22 cellular contexts compared by ENCODE assay signal in genomic region chr12:6694701-6695100, GRCh38. TPM values are rescaled to one million over a fixed set of nuclear protein-coding genes. Genes with fewer than 3 reads are reported as not detected.
DNase-seq lines count a peak whose midpoint lies in the region; ATAC-seq lines count a peak whose summit lies in the region.
"Had no signal": no experiment of that assay in that cellular context is flagged by ENCODE, and none has a peak within 500 bp of the region (broad histone marks: within the 10 kb centered on the region; RNA-seq: fewer than 3 reads in every experiment).

No MANE protein-coding gene starts in this region.

- H2AFZ ChIP-seq in Karpas-422 (ENCODE audit: low read length): no peak overlapping the region
- no peak overlapping the region for H2AFZ ChIP-seq in trophoblast cell (ENCODE audit: insufficient read depth, low read length, poor library complexity)

- H3K79me2 ChIP-seq in Karpas-422 (ENCODE audit: low read length) (peaks cover 12% of the 10 kb centered on the region), trophoblast cell (ENCODE audit: control insufficient read depth, insufficient read depth, low read length, poor library complexity) (no peaks in the 10 kb centered on the region)

- H2BK5ac ChIP-seq in trophoblast cell (ENCODE audit: low read depth, low read length, poor library complexity): no peak overlapping the region

- no peak overlapping the region for H4K91ac ChIP-seq in trophoblast cell (ENCODE audit: low read depth, low read length)

- peaks cover 18 to 29% of the 10 kb centered on the region in 2 donors for H3K27me3 Mint-ChIP-seq in effector memory CD8-positive, alpha-beta T cell

- no peak overlapping the region for H4K12ac ChIP-seq in trophoblast cell (ENCODE audit: low read depth, low read length)

- no peak overlapping the region for H3K14ac ChIP-seq in trophoblast cell (ENCODE audit: low read length)

- no peaks in the 10 kb centered on the region for H3K9me3 ChIP-seq in BLaER1 treated with 17β-estradiol and CSF1 and Interleukin-3, amounts not matched to agents 10 nM and 100 nM (replicated peaks in 1 of 11)
- H3K9me3 ChIP-seq in Karpas-422 (ENCODE audit: low read length) (no peaks in the 10 kb centered on the region), trophoblast cell (ENCODE audit: insufficient read depth, low read depth, low read length) (no peaks in the 10 kb centered on the region)
- H3K9me3 ChIP-seq: MG63, SJCRH30 had no signal

- H2BK12ac ChIP-seq in trophoblast cell (ENCODE audit: low read length): no peak overlapping the region

- peaks cover 20 to 21% of the 10 kb centered on the region in 2 donors for H3K4me1 Mint-ChIP-seq in effector memory CD8-positive, alpha-beta T cell (ENCODE audit: low read depth in 2 of 2)

- no peak overlapping the region for H3K18ac ChIP-seq in trophoblast cell (ENCODE audit: low read length)

- no peak overlapping the region for H2AK5ac ChIP-seq in trophoblast cell (ENCODE audit: low read length)

- peak overlapping the region in 4 of 11 experiments; percentile 15 to 51 (median 38); a peak in 5 of 22 replicates for H3K9ac ChIP-seq in BLaER1 treated with 17β-estradiol and CSF1 and Interleukin-3, amounts not matched to agents 10 nM and 100 nM
- H3K9ac ChIP-seq in Karpas-422 (ENCODE audit: low read length): peak overlapping the region; percentile 48; the same call in 1 of the 2 replicates
- H3K9ac ChIP-seq in trophoblast cell (ENCODE audit: low read length): no peak overlapping the region

- DNase-seq in Karpas-422 (no peak), trophoblast cell (no peak), NCI-H510A (lab: John Stamatoyannopoulos, UW) (no peak), mucosa of gallbladder (ENCODE audit: low spot score) (no peak)
- no peak for DNase-seq in effector memory CD8-positive, alpha-beta T cell
- DNase-seq: AML-193, HFFc6, Kasumi-1, MG63, NCI-H1092, NCI-H1436, NCI-H1930, NCI-H2227 treated with DMSO at 0.1 percent for 48 hours, NCI-H510A treated with DMSO at 0.1 percent for 48 hours, NCI-H748 treated with DMSO at 0.1 percent for 48 hours, SJCRH30 had no signal

- H3K4ac ChIP-seq in trophoblast cell (ENCODE audit: low read depth, low read length): no peak overlapping the region

- no peaks in the 10 kb centered on the region for H3K9me2 ChIP-seq in Karpas-422 (replicated peaks; ENCODE audit: insufficient read depth, low read length)

- no peak overlapping the region for H4K8ac ChIP-seq in trophoblast cell (ENCODE audit: low read depth, low read length)

- H3K27ac ChIP-seq in BLaER1 treated with 17β-estradiol and CSF1 and Interleukin-3, amounts not matched to agents 10 nM and 100 nM: peak overlapping the region in 6 of 11 experiments; percentile 11 to 57 (median 24); a peak in 7 of 22 replicates
- no peak overlapping the region for H3K27ac ChIP-seq in Karpas-422 (ENCODE audit: low read length)
- no peak overlapping the region for H3K27ac ChIP-seq in trophoblast cell (ENCODE audit: low read depth, low read length)
- H3K27ac ChIP-seq: SJCRH30 had no signal

- no peak overlapping the region for H2BK120ac ChIP-seq in trophoblast cell (ENCODE audit: insufficient read depth, low read length, poor library complexity)

- WGBS in trophoblast cell (ENCODE audit: extremely low coverage, insufficient coverage, insufficient read length): no CpG with 5 or more reads among the region's 9 CpGs

- peak overlapping the region; percentile 79 to 81 for H3K27ac Mint-ChIP-seq in effector memory CD8-positive, alpha-beta T cell
- H3K27ac Mint-ChIP-seq: HFFc6, IgD-negative memory B cell had no signal

- ATAC-seq in effector memory CD8-positive, alpha-beta T cell (replicated peaks): no peak
- no peak for ATAC-seq in HG02981 (IDR thresholded peaks at IDR 0.05; ENCODE audit: unreplicated experiment)
- no peak for ATAC-seq in GM21447 (IDR thresholded peaks at IDR 0.05; ENCODE audit: unreplicated experiment)

- no peaks in the 10 kb centered on the region for H3K9me3 Mint-ChIP-seq in effector memory CD8-positive, alpha-beta T cell
- H3K9me3 Mint-ChIP-seq: HFFc6, IgD-negative memory B cell had no signal

- peak overlapping the region in 1 of 10 experiments; percentile 18; a peak in 1 of 20 replicates for H3K4me3 ChIP-seq in BLaER1 treated with 17β-estradiol and CSF1 and Interleukin-3, amounts not matched to agents 10 nM and 100 nM
- no peak overlapping the region for H3K4me3 ChIP-seq in Karpas-422 (ENCODE audit: low read length)
- peak overlapping the region; percentile 51 for H3K4me3 ChIP-seq in trophoblast cell (ENCODE audit: low read depth, low read length)
- H3K4me3 ChIP-seq: MG63, SJCRH30 had no signal

- peaks cover 0 to 11% (median 0%) of the 10 kb centered on the region in 11 experiments; a peak in 8 of 22 replicates for H3K27me3 ChIP-seq in BLaER1 treated with 17β-estradiol and CSF1 and Interleukin-3, amounts not matched to agents 10 nM and 100 nM
- no peaks in the 10 kb centered on the region for H3K27me3 ChIP-seq in Karpas-422 (ENCODE audit: low read length)
- peaks cover 13% of the 10 kb centered on the region for H3K27me3 ChIP-seq in trophoblast cell (ENCODE audit: insufficient read depth, low read length)

- H3K79me1 ChIP-seq in trophoblast cell (ENCODE audit: low read length): no peaks in the 10 kb centered on the region

- H3K4me2 ChIP-seq in BLaER1 treated with 17β-estradiol and CSF1 and Interleukin-3, amounts not matched to agents 10 nM and 100 nM: peak overlapping the region; percentile 71 to 99 (median 93)
- H3K4me2 ChIP-seq in Karpas-422 (ENCODE audit: low read depth, low read length, poor library complexity, severe bottlenecking) (peak overlapping the region; percentile 52), trophoblast cell (ENCODE audit: low read length) (no peak overlapping the region)

- no peak overlapping the region for H3K4me3 Mint-ChIP-seq in effector memory CD8-positive, alpha-beta T cell
- H3K4me3 Mint-ChIP-seq: CD14-positive monocyte, HFFc6, IgD-negative memory B cell had no signal

- no peak overlapping the region for H3K23ac ChIP-seq in trophoblast cell (ENCODE audit: low read length)

- peaks cover 7% of the 10 kb centered on the region for H3K36me3 Mint-ChIP-seq in effector memory CD8-positive, alpha-beta T cell (ENCODE audit: insufficient read depth)
- H3K36me3 Mint-ChIP-seq: IgD-negative memory B cell had no signal

- H4K20me1 ChIP-seq in BLaER1 treated with 17β-estradiol and CSF1 and Interleukin-3, amounts not matched to agents 10 nM and 100 nM: peaks cover 0 to 26% (median 4%) of the 10 kb centered on the region in 11 experiments; a peak in 11 of 22 replicates
- H4K20me1 ChIP-seq in Karpas-422 (ENCODE audit: insufficient read depth, low read depth, low read length): no peaks in the 10 kb centered on the region

- H3K4me1 ChIP-seq in BLaER1 treated with 17β-estradiol and CSF1 and Interleukin-3, amounts not matched to agents 10 nM and 100 nM: peaks cover 73 to 100% (median 89%) of the 10 kb centered on the region in 10 experiments
- H3K4me1 ChIP-seq in Karpas-422 (ENCODE audit: low read length) (peaks cover 61% of the 10 kb centered on the region), trophoblast cell (ENCODE audit: control insufficient read depth in 1 of 2, insufficient read depth in 2 of 2, low read length in 2 of 2) (peaks cover 0 to 3% of the 10 kb centered on the region in 2 experiments)

- 0 out of 22 replicates have a peak, but pooled peaks cover 0 to 6% (median 0%) of the 10 kb centered on the region in 11 experiments for H3K36me3 ChIP-seq in BLaER1 treated with 17β-estradiol and CSF1 and Interleukin-3, amounts not matched to agents 10 nM and 100 nM
- H3K36me3 ChIP-seq in Karpas-422 (ENCODE audit: insufficient read depth, low read length) (no peaks in the 10 kb centered on the region), trophoblast cell (ENCODE audit: control insufficient read depth in 1 of 2, insufficient read depth in 2 of 2, low read length in 2 of 2) (no peaks in the 10 kb centered on the region)
- H3K36me3 ChIP-seq: MG63, SJCRH30 had no signal

RNA-seq across cellular contexts. Expression of gene ZNF384, which starts 5.5 kb away (rescaled TPM):
- total RNA-seq in Karpas-422 (2014; rRNA removed; shearing (Covaris generic); ENCODE audit: low replicate concordance): 35.5 and 39.2 TPM in 2 replicates
- 63.1 and 65.6 TPM in 2 replicates for polyA plus RNA-seq in trophoblast cell (2013)
- 60.6 TPM for total RNA-seq in mucosa of gallbladder

RNA-seq across cellular contexts. Expression of gene PIANP, which starts 5.9 kb away (rescaled TPM):
- total RNA-seq in Karpas-422 (2014; rRNA removed; shearing (Covaris generic); ENCODE audit: low replicate concordance): not detected in 2 replicates
- polyA plus RNA-seq in trophoblast cell (2013): 0.06 and 0.14 TPM in 2 replicates
- 5.0 TPM for total RNA-seq in mucosa of gallbladder
- polyA plus RNA-seq: CD14-positive monocyte, IgD-negative memory B cell had no signal

RNA-seq across cellular contexts. Expression of gene COPS7A, which starts 29.1 kb away (rescaled TPM):
- total RNA-seq in Karpas-422 (2014; rRNA removed; shearing (Covaris generic); ENCODE audit: low replicate concordance): 39.2 and 42.9 TPM in 2 replicates
- 30.5 and 31.7 TPM in 2 replicates for polyA plus RNA-seq in trophoblast cell (2013)
- 61.4 TPM for total RNA-seq in mucosa of gallbladder

RNA-seq across cellular contexts. Expression of gene ING4, which starts 31.8 kb away (rescaled TPM):
- 40.1 and 52.9 TPM in 2 replicates for total RNA-seq in Karpas-422 (2014; rRNA removed; shearing (Covaris generic); ENCODE audit: low replicate concordance)
- polyA plus RNA-seq in trophoblast cell (2013): 29.6 and 33.0 TPM in 2 replicates
- 58.0 TPM for total RNA-seq in mucosa of gallbladder

RNA-seq across cellular contexts. Expression of gene ACRBP, which starts 47.5 kb away (rescaled TPM):
- total RNA-seq in Karpas-422 (2014; rRNA removed; shearing (Covaris generic); ENCODE audit: low replicate concordance): 2.2 and 4.2 TPM in 2 replicates
- polyA plus RNA-seq in trophoblast cell (2013): 0.53 and 0.65 TPM in 2 replicates
- total RNA-seq in mucosa of gallbladder: 9.8 TPM
- total RNA-seq: A172, HFFc6, SJCRH30 had no signal

Comparison
In these comparisons a context has a peak if more than half of its experiments do, and no peak if none do; other contexts are left out.
1. H3K27ac ChIP-seq: peak in BLaER1 treated with 17β-estradiol and CSF1 and Interleukin-3, amounts not matched to agents 10 nM and 100 nM (6 of 11); none in Karpas-422 (single experiment) and trophoblast cell (single experiment).